ENCODE assay signal across 8 cellular contexts in the genomic region with DNA sequence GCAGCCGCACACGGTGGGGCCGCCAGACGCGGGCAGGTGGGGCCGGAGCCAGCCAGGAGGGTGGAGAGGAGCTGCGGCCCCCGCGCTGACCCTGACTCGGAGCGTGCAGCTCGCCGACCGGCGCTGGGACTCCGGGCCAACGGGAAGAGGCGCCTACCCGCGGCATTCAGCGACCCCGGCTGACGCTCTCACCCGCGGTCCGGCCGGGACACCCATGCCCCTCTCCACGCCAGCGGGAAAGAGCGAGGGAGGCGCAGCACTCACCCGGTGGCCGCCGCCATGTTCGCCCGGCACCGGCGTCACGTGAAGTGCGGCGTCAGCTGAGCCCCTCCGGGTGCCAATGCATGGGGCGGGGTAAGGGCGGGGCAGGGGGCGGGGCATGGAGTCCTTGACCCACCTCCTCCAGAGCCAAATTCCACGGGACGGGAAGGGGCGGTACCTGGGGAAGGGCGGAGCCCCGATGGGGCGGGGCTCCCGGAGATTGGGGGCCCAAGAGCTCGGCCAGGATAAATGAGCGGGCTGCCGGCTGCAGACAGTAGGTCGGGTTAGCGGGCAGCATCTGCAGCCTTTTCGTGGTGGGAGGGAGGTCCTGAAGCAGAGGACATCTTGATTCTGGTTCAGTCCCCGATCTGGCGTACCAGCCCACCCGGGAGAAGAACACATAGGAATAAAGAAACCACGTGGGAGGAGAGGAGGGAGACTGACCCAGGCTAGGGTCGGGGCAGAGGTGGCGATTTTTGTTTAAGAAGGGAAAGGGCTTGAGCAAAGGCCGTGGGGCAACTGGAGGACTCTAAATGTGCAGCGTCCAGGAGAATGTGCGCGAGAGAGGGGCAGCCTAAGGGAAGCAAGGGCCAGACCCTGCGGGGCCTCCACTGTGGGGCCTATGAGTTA. TPM values are rescaled to one million over a fixed set of nuclear protein-coding genes. Genes with fewer than 3 reads are reported as not detected.
A peak's percentile ranks its signal among the peaks of the same experiment; 100 is the strongest.
DNase-seq lines count a peak whose midpoint lies in the region; ATAC-seq and TF ChIP-seq lines count a peak whose summit lies in the region.

PEPD (minus strand) TSS at position 312 of the 891 bp plus-strand sequence; CDS start at position 281, 31 bp downstream.

- no peaks in the 10 kb centered on the region for H3K9me3 ChIP-seq in A673 (ENCODE audit: low read depth, low read length, poor library complexity, severe bottlenecking)

- no peaks in the 10 kb centered on the region for H3K27me3 ChIP-seq in A673 (replicated peaks; ENCODE audit: insufficient read depth, low read depth, low read length, poor library complexity)

- H3K27me3 Mint-ChIP-seq in activated B cell treated with CpG ODN at 0.5 μM for 24 hours = peaks cover 3% of the 10 kb centered on the region

- no peaks in the 10 kb centered on the region for H3K36me3 Mint-ChIP-seq in activated B cell treated with CpG ODN at 0.5 μM for 24 hours (ENCODE audit: low read depth)

- peak; percentile 94 for DNase-seq in A673 (ENCODE audit: low spot score)
- peak; percentile 61 for DNase-seq in NCI-H2196 treated with DMSO at 0.1 percent for 48 hours (lab: John Stamatoyannopoulos, UW; ENCODE audit: unreplicated experiment)
- peak; percentile 78 for DNase-seq in activated B cell treated with CpG ODN at 0.5 μM for 24 hours
- peak; percentile 89 to 94 for DNase-seq in cardiac fibroblast (ENCODE audit: low read depth in 2 of 2)
- peak; percentile 83 for DNase-seq in inferior parietal cortex (ENCODE audit: extremely low spot score)
- DNase-seq in stimulated activated CD4-positive, alpha-beta T cell treated with anti-CD3 and anti-CD28 coated beads, Interleukin-12 subunit alpha, Interleukin-12 subunit beta, amount 100 ng/mL, for 24 hours (ENCODE audit: low read depth in 2 of 2) = peak; percentile 81 to 85

- POLR2A ChIA-PET in A673 (lab: Charles Lee; ENCODE audit: low non-redundant PET) (no interaction called here), activated B cell treated with CpG ODN at 0.5 μM for 24 hours (lab: Charles Lee) (interaction anchor here (0.6 to 1.4 kb wide), 5 partner anchors 10 to 1174 kb away, joined by 3 to 7 read pairs (median 3); partner anchors contain the start of genes CEBPG, CEP89 and FAAP24)

- peak within 1 kb of the TSS; percentile 92 for H3K4me3 ChIP-seq in A673 (ENCODE audit: low read depth, low read length, poor library complexity, severe bottlenecking)
- peak within 1 kb of the TSS; percentile 79 to 94 for H3K4me3 ChIP-seq in cardiac fibroblast (replicated peaks in 1 of 2; ENCODE audit: low read depth in 2 of 2, low read length in 2 of 2)

- peak within 1 kb of the TSS; percentile 91 for H3K4me3 Mint-ChIP-seq in activated B cell treated with CpG ODN at 0.5 μM for 24 hours

- ATAC-seq in GM18867 (IDR thresholded peaks at IDR 0.05; ENCODE audit: unreplicated experiment) (peak; percentile 93), HG03103 (IDR thresholded peaks at IDR 0.05; ENCODE audit: low read depth, unreplicated experiment) (peak; percentile 93), activated B cell treated with CpG ODN at 0.5 μM for 24 hours (ENCODE audit: low read depth) (peak; percentile 98)

- peak within 1 kb of the TSS; percentile 66 for H3K27ac Mint-ChIP-seq in activated B cell treated with CpG ODN at 0.5 μM for 24 hours

- H3K36me3 ChIP-seq in A673 (ENCODE audit: insufficient read depth, low read length, poor library complexity, severe bottlenecking) = no peaks in the 10 kb centered on the region

- H3K27ac ChIP-seq in A673 (ENCODE audit: low read depth, low read length, poor library complexity, severe bottlenecking) = peak within 1 kb of the TSS; percentile 70

- H3K9me3 Mint-ChIP-seq in activated B cell treated with CpG ODN at 0.5 μM for 24 hours = no peaks in the 10 kb centered on the region

- CTCF ChIA-PET in A673 (lab: Charles Lee) (interaction anchor here (1.0 kb wide), 1 partner anchor 106 kb away, joined by 4 read pairs; no protein-coding TSS in a partner anchor), activated B cell treated with CpG ODN at 0.5 μM for 24 hours (lab: Charles Lee) (no interaction called here)

- TF ChIP-seq CTCF in A673 (conservative IDR thresholded peaks at IDR 0.05; ENCODE audit: low read depth, low read length) = no peak
- no peak for TF ChIP-seq CTCF in activated B cell treated with CpG ODN at 0.5 μM for 24 hours (IDR thresholded peaks at IDR 0.05)
- TF ChIP-seq CTCF in cardiac fibroblast (IDR thresholded peaks at IDR 0.05; ENCODE audit: low read depth, low read length) = no peak

- peaks cover 19% of the 10 kb centered on the region for H3K4me1 Mint-ChIP-seq in activated B cell treated with CpG ODN at 0.5 μM for 24 hours

- no TSS peak for BruUV-seq in A673 (replicated peaks; lab: Mats Ljungman, UMichigan)

- no peaks in the 10 kb centered on the region for H3K4me1 ChIP-seq in A673 (ENCODE audit: insufficient read depth, low read length, poor library complexity, severe bottlenecking)

- intact Hi-C loops in A673 (cut with micrococcal nuclease; ENCODE audit: unreplicated experiment) (loop anchor here (1.0 kb wide), 1 partner anchor 48 kb away; no protein-coding TSS in a partner anchor), activated B cell treated with CpG ODN at 0.5 μM for 24 hours (cut with micrococcal nuclease) (loop anchor here (1.0 to 5.0 kb wide), 4 partner anchors 257 to 611 kb away; partner anchors contain the start of gene FAAP24)

RNA-seq across cellular contexts. Expression of gene PEPD, which starts in this region (rescaled TPM):
- total RNA-seq in A673 (2021) (73.9 and 82.2 TPM in 2 replicates), activated B cell treated with CpG ODN at 0.5 μM for 24 hours (49.1 and 49.4 TPM in 2 replicates)

Comparison
In these comparisons a context has a peak if more than half of its experiments do, and no peak if none do; other contexts are left out.
1. Peak in every context shown above with its lines: DNase-seq, ATAC-seq, H3K4me3 ChIP-seq and H3K27ac ChIP-seq.